Comparison of ENCODE assay signal across 11 cellular contexts in the genomic region with DNA sequence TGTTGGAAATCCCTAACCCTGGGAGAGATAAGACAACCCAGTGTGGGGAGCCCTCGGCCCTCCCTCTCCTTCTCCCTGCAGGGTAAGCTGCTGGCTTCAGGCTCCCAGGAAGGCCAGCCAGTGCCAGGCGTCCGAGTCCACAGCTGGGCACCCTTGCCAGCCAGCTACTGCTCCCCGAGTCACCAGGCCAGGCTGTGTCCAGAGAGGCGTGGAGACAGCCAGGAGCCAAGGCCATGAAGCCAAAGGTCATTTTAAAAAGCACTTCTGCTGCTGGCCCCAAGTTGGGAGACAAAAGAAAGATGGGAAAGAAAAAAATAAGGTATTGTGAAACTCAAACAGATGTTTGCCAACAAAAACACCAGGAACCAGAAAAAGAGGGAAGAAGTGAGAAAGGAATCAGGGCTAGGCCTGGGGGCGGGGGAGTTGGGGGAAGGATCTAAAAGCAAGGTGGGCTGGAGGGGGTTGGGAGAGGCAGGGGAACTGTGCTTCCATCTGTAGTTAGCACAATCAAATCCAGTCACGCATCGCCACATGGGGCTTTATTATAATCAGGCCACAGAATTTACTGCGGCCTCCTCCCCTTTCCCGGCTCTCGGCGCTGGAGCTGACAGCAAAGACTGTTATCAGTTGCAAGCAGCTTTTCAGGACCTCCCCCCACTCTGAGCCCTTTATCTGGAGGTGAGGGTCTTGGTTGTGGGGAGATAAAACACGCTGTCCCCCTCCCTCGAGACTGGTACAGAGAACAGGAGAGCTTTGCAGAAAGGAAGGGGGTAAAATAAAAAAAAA. TPM values are rescaled to one million over a fixed set of nuclear protein-coding genes. Genes with fewer than 3 reads are reported as not detected.
DNase-seq lines count a peak whose midpoint lies in the region; ATAC-seq and TF ChIP-seq lines count a peak whose summit lies in the region.
"Had no signal": no experiment of that assay in that cellular context is flagged by ENCODE, and none has a peak within 500 bp of the region (broad histone marks: within the 10 kb centered on the region; RNA-seq: fewer than 3 reads in every experiment).

No MANE protein-coding gene starts in this region.

- intact Hi-C loops in head of caudate nucleus (cut with DNase I), result no loop called here
- intact Hi-C loops in lower leg skin (cut with DNase I; ENCODE audit: low total_unique reads), result no loop called here

- no peak for TF ChIP-seq POLR2A in lower leg skin (IDR thresholded peaks at IDR 0.05)

- no peak for TF ChIP-seq CTCF in omental fat pad (IDR thresholded peaks at IDR 0.05)
- TF ChIP-seq CTCF in lower leg skin (IDR thresholded peaks at IDR 0.05), result no peak

- 79 to 82% methylated on average over 14 of the region's 14 CpGs for WGBS in lower leg skin, 2 donors

- DNase-seq in EH (ENCODE audit: low read depth), result peak; percentile 3
- DNase-seq in amniotic epithelial cell (ENCODE audit: low read depth), result peak; percentile 57
- peak; percentile 63 to 92 (median 84) for DNase-seq in head of caudate nucleus
- no peak for DNase-seq in omental fat pad (ENCODE audit: low spot score)
- DNase-seq in lower leg skin (ENCODE audit: low spot score in 2 of 2), result no peak
- no peak for DNase-seq in mucosa of gallbladder (ENCODE audit: low spot score)
- DNase-seq: activated CD8-positive, alpha-beta memory T cell treated with anti-CD3 and anti-CD28 coated beads for 24 hours; MV-4-11 had no signal

- H3K4me3 ChIP-seq in lower leg skin (ENCODE audit: low read depth, poor library complexity, severe bottlenecking), result no peak overlapping the region
- H3K4me3 ChIP-seq: SJSA1 had no signal

- ATAC-seq in omental fat pad (ENCODE audit: low FRiP score) (peak; percentile 26), HG03159 (IDR thresholded peaks at IDR 0.05; ENCODE audit: unreplicated experiment) (no peak), GM21515 (IDR thresholded peaks at IDR 0.05; ENCODE audit: unreplicated experiment) (no peak)

RNA-seq across cellular contexts. Expression of gene RBM19, which starts 33.5 kb away (rescaled TPM):
- total RNA-seq in omental fat pad (10 to 100 TPM; 24.3 to 41.6 (median 28.7) TPM), lower leg skin (10 to 100 TPM; 20.7 to 41.1 (median 23.4) TPM), mucosa of gallbladder (30.6 TPM)

Comparison
In these comparisons a context has a peak if more than half of its experiments do, and no peak if none do; other contexts are left out.
1. DNase-seq: peak in EH (single experiment), amniotic epithelial cell (single experiment) and head of caudate nucleus (42 of 42); none in omental fat pad (single experiment), lower leg skin (0 of 2) and mucosa of gallbladder (single experiment).